In genomic region chr5:109186759-109187158, GRCh38 we compare ENCODE assay signal across 30 cellular contexts.
"Had no signal": no experiment of that assay in that cellular context is flagged by ENCODE, and none has a peak within 500 bp of the region (broad histone marks: within the 10 kb centered on the region; RNA-seq: fewer than 3 reads in every experiment).

No MANE protein-coding gene starts in this region.

- H3K36me3 ChIP-seq: brain microvascular endothelial cell, MG63 had no signal

- FAIRE-seq: K562, RCC 7860 had no signal

- H3K27me3 ChIP-seq: brain microvascular endothelial cell, MG63 had no signal

- H3K9me3 Mint-ChIP-seq: activated CD8-positive, alpha-beta T cell treated with anti-CD3 and anti-CD28 coated beads for 36 hours; activated naive CD8-positive, alpha-beta T cell treated with anti-CD3 and anti-CD28 coated beads for 36 hours; activated T-cell treated with anti-CD3 and anti-CD28 coated beads, Interleukin-2, amount 50 U/mL, for 72 hours; activated T-helper 17 cell treated with anti-CD3 and anti-CD28 coated beads, Interleukin-2, amount 50 U/mL, for 72 hours had no signal

- H3K4me3 ChIP-seq: K562, MG63, PC-9 had no signal

- H3K27ac Mint-ChIP-seq: activated CD4-positive, alpha-beta T cell treated with anti-CD3 and anti-CD28 coated beads, Interleukin-2, amount 10 ng/mL, durations not matched to agents 24 days and 14 days; activated CD8-positive, alpha-beta T cell treated with anti-CD3 and anti-CD28 coated beads for 36 hours; activated naive CD8-positive, alpha-beta T cell treated with anti-CD3 and anti-CD28 coated beads for 36 hours; activated T-cell treated with anti-CD3 and anti-CD28 coated beads, Interleukin-2, amount 50 U/mL, for 72 hours; activated T-helper 17 cell treated with anti-CD3 and anti-CD28 coated beads, Interleukin-2, amount 50 U/mL, for 72 hours had no signal

- H3K4me3 Mint-ChIP-seq: activated CD4-positive, alpha-beta T cell treated with anti-CD3 and anti-CD28 coated beads, Interleukin-2, amount 10 ng/mL, durations not matched to agents 24 days and 14 days; activated CD8-positive, alpha-beta T cell treated with anti-CD3 and anti-CD28 coated beads for 36 hours; activated naive CD8-positive, alpha-beta T cell treated with anti-CD3 and anti-CD28 coated beads for 36 hours; activated T-cell treated with anti-CD3 and anti-CD28 coated beads, Interleukin-2, amount 50 U/mL, for 72 hours; activated T-helper 17 cell treated with anti-CD3 and anti-CD28 coated beads, Interleukin-2, amount 50 U/mL, for 72 hours had no signal

- H3K27ac ChIP-seq: brain microvascular endothelial cell, PC-9, RWPE1 had no signal

- H3K27me3 Mint-ChIP-seq: activated CD4-positive, alpha-beta T cell treated with anti-CD3 and anti-CD28 coated beads, Interleukin-2, amount 10 ng/mL, durations not matched to agents 24 days and 14 days; activated CD8-positive, alpha-beta T cell treated with anti-CD3 and anti-CD28 coated beads for 36 hours; activated naive CD8-positive, alpha-beta T cell treated with anti-CD3 and anti-CD28 coated beads for 36 hours; activated T-helper 17 cell treated with anti-CD3 and anti-CD28 coated beads, Interleukin-2, amount 50 U/mL, for 72 hours had no signal

- DNase-seq: activated CD4-positive, alpha-beta T cell treated with anti-CD3 and anti-CD28 coated beads, Interleukin-2, amount 10 ng/mL, durations not matched to agents 24 days and 14 days; activated CD4-positive, alpha-beta T cell treated with anti-CD3 and anti-CD28 coated beads, Interleukin-2, amount 50 U/mL, for 4 hours; activated CD8-positive, alpha-beta T cell treated with anti-CD3 and anti-CD28 coated beads for 36 hours; activated effector memory CD4-positive, alpha-beta T cell treated with anti-CD3 and anti-CD28 coated beads, Interleukin-2, amount 50 U/mL, for 16 hours; activated naive CD4-positive, alpha-beta T cell; activated naive CD4-positive, alpha-beta T cell treated with anti-CD3 and anti-CD28 coated beads, Interleukin-2, amount 50 U/mL, for 16 hours; activated naive CD8-positive, alpha-beta T cell treated with anti-CD3 and anti-CD28 coated beads for 36 hours; activated T-cell treated with anti-CD3 and anti-CD28 coated beads, Interleukin-2, amount 50 U/mL, for 1 hour; activated T-cell treated with anti-CD3 and anti-CD28 coated beads, Interleukin-2, amount 50 U/mL, for 72 hours; amniotic stem cell; aorta; brain microvascular endothelial cell; Karpas-422; MG63; NCI-H1048; NCI-H1105 treated with DMSO at 0.1 percent for 48 hours; NCI-H1436; NCI-H1694 treated with DMSO at 0.1 percent for 48 hours; NCI-H2029; NCI-H510A; NCI-H526; NCI-H748 treated with DMSO at 0.1 percent for 48 hours; NK-92 treated with Interleukin-12 subunit alpha and Interleukin-12 subunit beta, amount 100 ng/mL, for 24 hours; PC-9; SW 1271; T1000 had no signal

- H3K9me3 ChIP-seq: MG63 had no signal
